Comparison of ENCODE assay signal across 13 cellular contexts in genomic region chr19:49718511-49718910, GRCh38. TPM values are rescaled to one million over a fixed set of nuclear protein-coding genes. Genes with fewer than 3 reads are reported as not detected.
DNase-seq lines count a peak whose midpoint lies in the region; ATAC-seq, FAIRE-seq and TF ChIP-seq lines count a peak whose summit lies in the region.
"Had no signal": no experiment of that assay in that cellular context is flagged by ENCODE, and none has a peak within 500 bp of the region (broad histone marks: within the 10 kb centered on the region; RNA-seq: fewer than 3 reads in every experiment).

No MANE protein-coding gene starts in this region.

- H3K4me2 ChIP-seq in DOHH2 (ENCODE audit: low read length): peak overlapping the region; percentile 68
- no peak overlapping the region for H3K4me2 ChIP-seq in PC-3 (ENCODE audit: low read length)
- no peak overlapping the region for H3K4me2 ChIP-seq in neuronal stem cell (ENCODE audit: insufficient read depth, low read length, poor library complexity, severe bottlenecking)

- no peaks in the 10 kb centered on the region for H3F3A ChIP-seq in DOHH2 (ENCODE audit: control insufficient read depth, insufficient read depth)
- no peaks in the 10 kb centered on the region for H3F3A ChIP-seq in PC-3 (ENCODE audit: low read length, unreplicated experiment)

- H3K36me3 ChIP-seq in DOHH2 (ENCODE audit: control insufficient read depth, low read length) (no peaks in the 10 kb centered on the region), PC-3 (ENCODE audit: low read depth, low read length) (no peaks in the 10 kb centered on the region), neuronal stem cell (replicated peaks in 1 of 2; ENCODE audit: control insufficient read depth in 2 of 2, insufficient read depth in 2 of 2, low read length in 2 of 2) (peaks cover 3 to 6% of the 10 kb centered on the region in 2 donors)
- H3K36me3 ChIP-seq: ovary, Peyer's patch had no signal

- no peaks in the 10 kb centered on the region for H4K20me1 ChIP-seq in DOHH2 (ENCODE audit: control insufficient read depth, insufficient read depth, low read depth, low read length)
- H4K20me1 ChIP-seq in PC-3 (ENCODE audit: low read length): no peaks in the 10 kb centered on the region

- H3K79me1 ChIP-seq in neuronal stem cell (ENCODE audit: low read depth, low read length): no peaks in the 10 kb centered on the region

- H3K79me2 ChIP-seq in DOHH2 (ENCODE audit: control insufficient read depth, low read length): no peaks in the 10 kb centered on the region
- H3K79me2 ChIP-seq in PC-3 (ENCODE audit: low read length): no peaks in the 10 kb centered on the region

- no peak overlapping the region for H3K27ac ChIP-seq in DOHH2 (ENCODE audit: low read depth, low read length)
- H3K27ac ChIP-seq in PC-3 (ENCODE audit: low read length): no peak overlapping the region
- H3K27ac ChIP-seq in neuronal stem cell (replicated peaks; ENCODE audit: low read length): no peak overlapping the region

- no peak overlapping the region for H2BK120ac ChIP-seq in neuronal stem cell (ENCODE audit: low read depth, low read length)

- H2AFZ ChIP-seq in PC-3 (ENCODE audit: low read length) (no peak overlapping the region), neuronal stem cell (ENCODE audit: low read length) (peak overlapping the region; percentile 53)

- no peak overlapping the region for H3K4ac ChIP-seq in neuronal stem cell (ENCODE audit: low read length)

- ATAC-seq in PC-3: 0 out of 2 replicates have a peak, but pooled peaks have one; percentile 22

- TF ChIP-seq CTCF in DOHH2 (IDR thresholded peaks at IDR 0.05; ENCODE audit: low read depth, low read length, poor library complexity, severe bottlenecking) (no peak), PC-3 (conservative IDR thresholded peaks at IDR 0.05; ENCODE audit: low read depth, low read length) (no peak), GM10266 (IDR thresholded peaks at IDR 0.05; ENCODE audit: control insufficient read depth, insufficient read depth, low read depth, missing control alignments) (no peak)

- no peak overlapping the region for H2BK15ac ChIP-seq in neuronal stem cell (ENCODE audit: low read length)

- H3K23ac ChIP-seq in neuronal stem cell (ENCODE audit: low read depth, low read length, poor library complexity): no peak overlapping the region

- H3K9ac ChIP-seq in PC-3 (ENCODE audit: low read length): no peak overlapping the region
- H3K9ac ChIP-seq in neuronal stem cell (ENCODE audit: low read depth, low read length, poor library complexity): no peak overlapping the region

- no peak overlapping the region for H2BK5ac ChIP-seq in neuronal stem cell (ENCODE audit: low read length)

- H2AK5ac ChIP-seq in neuronal stem cell (ENCODE audit: low read depth, low read length): no peak overlapping the region

- H4K8ac ChIP-seq in neuronal stem cell (ENCODE audit: low read depth, low read length): no peak overlapping the region

- TF ChIP-seq POLR2A in GM12892 (IDR thresholded peaks at IDR 0.05; ENCODE audit: low read depth, low read length): no peak

- DNase-seq in PC-3: no peak
- DNase-seq in dermis blood vessel endothelial cell: peak; percentile 19
- DNase-seq in neuronal stem cell (ENCODE audit: low spot score): no peak
- no peak for DNase-seq in GM12892 (ENCODE audit: insufficient read length)
- no peak for DNase-seq in GM10266 (ENCODE audit: extremely low spot score)
- DNase-seq in SW480 (ENCODE audit: low spot score): no peak
- DNase-seq in NCI-H446 treated with DMSO at 0.1 percent for 48 hours (lab: John Stamatoyannopoulos, UW): no peak
- DNase-seq: Calu3; NCI-H226; Peyer's patch; stimulated activated CD4-positive, alpha-beta T cell treated with anti-CD3 and anti-CD28 coated beads, Interleukin-4, amount 100 ng/mL, for 4 hours had no signal

- H3K27me3 ChIP-seq in DOHH2 (ENCODE audit: control insufficient read depth, low read length) (no peaks in the 10 kb centered on the region), PC-3 (ENCODE audit: low read length) (no peaks in the 10 kb centered on the region), neuronal stem cell (ENCODE audit: control insufficient read depth in 3 of 3, insufficient read depth in 3 of 3, low read depth in 1 of 3, low read length in 3 of 3) (no peaks in the 10 kb centered on the region)
- H3K27me3 ChIP-seq: ovary, Peyer's patch had no signal

- H2BK12ac ChIP-seq in neuronal stem cell (ENCODE audit: low read length): no peak overlapping the region

- no peak overlapping the region for H3K18ac ChIP-seq in neuronal stem cell (ENCODE audit: low read length)

- peaks cover 11% of the 10 kb centered on the region for H3K4me1 ChIP-seq in DOHH2 (ENCODE audit: control insufficient read depth, low read length)
- H3K4me1 ChIP-seq in PC-3 (ENCODE audit: insufficient read depth, low read length): peaks cover 4% of the 10 kb centered on the region; the same call in 1 of the 2 replicates
- no peaks in the 10 kb centered on the region for H3K4me1 ChIP-seq in neuronal stem cell (ENCODE audit: control insufficient read depth in 2 of 2, insufficient read depth in 1 of 2, low read depth in 1 of 2, low read length in 2 of 2)
- H3K4me1 ChIP-seq: Peyer's patch had no signal

- POLR2A ChIA-PET in PC-3 (lab: Charles Lee; ENCODE audit: unreplicated experiment): interaction anchor here (0.6 kb wide), 1 partner anchor 42 kb away, joined by 4 read pairs; no protein-coding TSS in a partner anchor

- intact Hi-C loops in PC-3 (cut with micrococcal nuclease): no loop called here

- H3K9me3 ChIP-seq in DOHH2 (ENCODE audit: control insufficient read depth, insufficient read depth, low read length) (peaks cover 5% of the 10 kb centered on the region; the same call in 1 of the 2 replicates), PC-3 (ENCODE audit: low read length) (no peaks in the 10 kb centered on the region), neuronal stem cell (replicated peaks in 1 of 2; ENCODE audit: control insufficient read depth in 2 of 2, insufficient read depth in 1 of 2, low read depth in 1 of 2, low read length in 2 of 2) (peaks cover 0 to 4% of the 10 kb centered on the region in 2 donors)
- H3K9me3 ChIP-seq: ovary, Peyer's patch had no signal

- H4K91ac ChIP-seq in neuronal stem cell (ENCODE audit: low read depth, low read length, poor library complexity): no peak overlapping the region

- WGBS in neuronal stem cell (ENCODE audit: extremely low coverage in 2 of 2, insufficient read length in 2 of 2, insufficient replicate concordance in 1 of 2), 2 donors: no CpG with 5 or more reads among the region's 8 CpGs

- BruUV-seq in PC-3 (replicated peaks; lab: Mats Ljungman, UMichigan): no TSS peak

- H3K9me2 ChIP-seq in DOHH2 (replicated peaks; ENCODE audit: control insufficient read depth, low read length) (no peaks in the 10 kb centered on the region), PC-3 (replicated peaks; ENCODE audit: low read length) (no peaks in the 10 kb centered on the region)

- H3K4me3 ChIP-seq in DOHH2 (ENCODE audit: low read length): no peak overlapping the region; the same call in 1 of the 2 replicates
- no peak overlapping the region for H3K4me3 ChIP-seq in PC-3 (ENCODE audit: low read length)
- no peak overlapping the region for H3K4me3 ChIP-seq in neuronal stem cell (ENCODE audit: low read length in 2 of 2)

- FAIRE-seq in GM12892 (lab: Jason Lieb, UNC): no peak

- no peak overlapping the region for H3K14ac ChIP-seq in neuronal stem cell (ENCODE audit: low read length)

- CTCF ChIA-PET in PC-3 (lab: Charles Lee): interaction anchor here (0.6 kb wide), 1 partner anchor 79 kb away, joined by 3 read pairs; the partner anchor contains the start of gene RRAS

RNA-seq across cellular contexts. Expression of gene CPT1C, which starts 27.6 kb away (rescaled TPM):
- 11.5 and 13.6 TPM in 2 replicates for total RNA-seq in PC-3 (2014; rRNA removed)
- total RNA-seq in dermis blood vessel endothelial cell: 19.1 and 19.5 TPM in 2 replicates
- 105 TPM for polyA plus RNA-seq in neuronal stem cell (2013, experiment 1 of 2)
- polyA plus RNA-seq in neuronal stem cell (2013, experiment 2 of 2): 103 TPM
- polyA plus RNA-seq in GM12892 (2012; ENCODE audit: missing spikeins): not detected

RNA-seq across cellular contexts. Expression of gene ADM5, which starts 29.1 kb away (rescaled TPM):
- total RNA-seq in PC-3 (2014; rRNA removed) (5.0 and 6.3 TPM in 2 replicates), dermis blood vessel endothelial cell (0.70 and 1.5 TPM in 2 replicates)
- polyA plus RNA-seq in neuronal stem cell (2013, experiment 1 of 2): 1.7 TPM
- polyA plus RNA-seq in neuronal stem cell (2013, experiment 2 of 2): 2.0 TPM
- polyA plus RNA-seq in GM12892 (2012; ENCODE audit: missing spikeins): 0.68 TPM

RNA-seq across cellular contexts. Expression of gene PRMT1, which starts 41.4 kb away (rescaled TPM):
- 625 and 761 TPM in 2 replicates for total RNA-seq in PC-3 (2014; rRNA removed)
- total RNA-seq in dermis blood vessel endothelial cell: 282 and 338 TPM in 2 replicates
- polyA plus RNA-seq in neuronal stem cell (2013, experiment 1 of 2): 433 TPM
- 420 TPM for polyA plus RNA-seq in neuronal stem cell (2013, experiment 2 of 2)
- 253 TPM for polyA plus RNA-seq in GM12892 (2012; ENCODE audit: missing spikeins)

RNA-seq across cellular contexts. Expression of gene TSKS, which starts 44.6 kb away (rescaled TPM):
- total RNA-seq in PC-3 (2014; rRNA removed) (not detected in 2 replicates), dermis blood vessel endothelial cell (0.17 TPM in 1 of 2 replicates, not detected in the other)
- 0.31 TPM for polyA plus RNA-seq in neuronal stem cell (2013, experiment 1 of 2)
- 0.44 TPM for polyA plus RNA-seq in neuronal stem cell (2013, experiment 2 of 2)
- polyA plus RNA-seq in GM12892 (2012; ENCODE audit: missing spikeins): not detected
- total RNA-seq: Calu3, Peyer's patch had no signal

RNA-seq across cellular contexts. Expression of gene AP2A1, which starts 48.3 kb away (rescaled TPM):
- total RNA-seq in PC-3 (2014; rRNA removed) (143 and 159 TPM in 2 replicates), dermis blood vessel endothelial cell (52.1 and 129 TPM in 2 replicates)
- 65.3 TPM for polyA plus RNA-seq in neuronal stem cell (2013, experiment 1 of 2)
- polyA plus RNA-seq in neuronal stem cell (2013, experiment 2 of 2): 66.4 TPM
- polyA plus RNA-seq in GM12892 (2012; ENCODE audit: missing spikeins): 23.4 TPM
